ENCODE assay signal across 27 cellular contexts in genomic region chr10:86415099-86415498, GRCh38. TPM values are rescaled to one million over a fixed set of nuclear protein-coding genes. Genes with fewer than 3 reads are reported as not detected.
DNase-seq lines count a peak whose midpoint lies in the region; ATAC-seq, FAIRE-seq and TF ChIP-seq lines count a peak whose summit lies in the region.
"Had no signal": no experiment of that assay in that cellular context is flagged by ENCODE, and none has a peak within 500 bp of the region (broad histone marks: within the 10 kb centered on the region; RNA-seq: fewer than 3 reads in every experiment).

No MANE protein-coding gene starts in this region.

- H3K9ac ChIP-seq in BLaER1 treated with 17β-estradiol and CSF1 and Interleukin-3, amounts not matched to agents 10 nM and 100 nM: peak overlapping the region in 4 of 11 experiments; percentile 37 to 79 (median 52); a peak in 5 of 22 replicates
- H3K9ac ChIP-seq in DND-41 (ENCODE audit: low read depth, low read length): no peak overlapping the region
- H3K9ac ChIP-seq: GM23248 had no signal

- H3K4me3 ChIP-seq in BLaER1 treated with 17β-estradiol and CSF1 and Interleukin-3, amounts not matched to agents 10 nM and 100 nM: no peak overlapping the region; a peak in 2 of 20 replicates
- H3K4me3 ChIP-seq in DND-41 (ENCODE audit: low read depth in 1 of 2, low read length in 2 of 2): no peak overlapping the region
- H3K4me3 ChIP-seq: adrenal gland, GM23248, left ventricle myocardium inferior had no signal

- peaks cover 0 to 6% (median 0%) of the 10 kb centered on the region in 11 experiments; a peak in 1 of 22 replicates for H4K20me1 ChIP-seq in BLaER1 treated with 17β-estradiol and CSF1 and Interleukin-3, amounts not matched to agents 10 nM and 100 nM
- H4K20me1 ChIP-seq in DND-41 (ENCODE audit: insufficient read depth, low read length): no peaks in the 10 kb centered on the region

- H2AFZ ChIP-seq in DND-41 (ENCODE audit: low read depth, low read length): no peak overlapping the region
- H2AFZ ChIP-seq: GM23248 had no signal

- peaks cover 11% of the 10 kb centered on the region for H3K36me3 Mint-ChIP-seq in activated CD8-positive, alpha-beta T cell treated with anti-CD3 and anti-CD28 coated beads for 36 hours (ENCODE audit: low read depth)
- peaks cover 0 to 8% of the 10 kb centered on the region in 2 donors for H3K36me3 Mint-ChIP-seq in naive B cell
- H3K36me3 Mint-ChIP-seq: brain had no signal

- no peak overlapping the region for H3K4me3 Mint-ChIP-seq in activated CD8-positive, alpha-beta T cell treated with anti-CD3 and anti-CD28 coated beads for 36 hours
- peak overlapping the region in 5 of 8 donors; percentile 1 to 57 (median 7) for H3K4me3 Mint-ChIP-seq in naive B cell
- H3K4me3 Mint-ChIP-seq: brain, mesothelial cell of epicardium, nephron progenitor cell had no signal

- DNase-seq in DND-41 (no peak), naive B cell (no peak), left lobe of liver (ENCODE audit: low spot score) (no peak), HTR-8/SVneo (ENCODE audit: insufficient read length, low spot score) (no peak), NCI-H128 (lab: John Stamatoyannopoulos, UW; ENCODE audit: unreplicated experiment) (no peak)
- no peak for DNase-seq in activated CD8-positive, alpha-beta T cell treated with anti-CD3 and anti-CD28 coated beads for 36 hours
- DNase-seq: activated CD4-positive, CD25-positive, alpha-beta regulatory T cell; adrenal gland; EL; GM23248; left ventricle myocardium inferior; NCI-H187; NCI-H2171 treated with DMSO at 0.1 percent for 48 hours; NCI-H524; nephron progenitor cell; SHP77; stimulated activated CD8-positive, alpha-beta memory T cell treated with anti-CD3 and anti-CD28 coated beads, Interleukin-4, amount 100 ng/mL, for 48 hours; substantia nigra had no signal

- H3K4me2 ChIP-seq in BLaER1 treated with 17β-estradiol and CSF1 and Interleukin-3, amounts not matched to agents 10 nM and 100 nM: peak overlapping the region; percentile 48 to 93 (median 85); a peak in 21 of 22 replicates
- H3K4me2 ChIP-seq in DND-41 (ENCODE audit: insufficient read depth, low read length): no peak overlapping the region

- 0 out of 22 replicates have a peak, but pooled peaks cover 0 to 5% (median 0%) of the 10 kb centered on the region in 11 experiments for H3K27me3 ChIP-seq in BLaER1 treated with 17β-estradiol and CSF1 and Interleukin-3, amounts not matched to agents 10 nM and 100 nM
- no peaks in the 10 kb centered on the region for H3K27me3 ChIP-seq in DND-41 (ENCODE audit: insufficient read depth, low read length, poor library complexity)
- H3K27me3 ChIP-seq: adrenal gland had no signal

- peaks cover 56% of the 10 kb centered on the region for H3K4me1 Mint-ChIP-seq in activated CD8-positive, alpha-beta T cell treated with anti-CD3 and anti-CD28 coated beads for 36 hours (ENCODE audit: low read depth)
- H3K4me1 Mint-ChIP-seq in naive B cell: peaks cover 24 to 68% (median 61%) of the 10 kb centered on the region in 3 donors
- H3K4me1 Mint-ChIP-seq: brain, nephron progenitor cell had no signal

- H3K9me3 ChIP-seq in BLaER1 treated with 17β-estradiol and CSF1 and Interleukin-3, amounts not matched to agents 10 nM and 100 nM (replicated peaks in 1 of 11): peaks cover 0 to 8% (median 4%) of the 10 kb centered on the region in 11 experiments; a peak in 9 of 22 replicates
- H3K9me3 ChIP-seq in DND-41 (ENCODE audit: insufficient read depth, low read length, severe bottlenecking): no peaks in the 10 kb centered on the region
- H3K9me3 ChIP-seq: adrenal gland had no signal

- H3K36me3 ChIP-seq in BLaER1 treated with 17β-estradiol and CSF1 and Interleukin-3, amounts not matched to agents 10 nM and 100 nM: no peaks in the 10 kb centered on the region
- H3K36me3 ChIP-seq in DND-41 (ENCODE audit: insufficient read depth, low read length): no peaks in the 10 kb centered on the region
- H3K36me3 ChIP-seq: adrenal gland, left ventricle myocardium inferior had no signal

- CTCF ChIA-PET in activated CD8-positive, alpha-beta T cell treated with anti-CD3 and anti-CD28 coated beads for 36 hours (lab: Charles Lee): interaction anchor here (1.6 kb wide), 1 partner anchor 15 kb away, joined by 3 read pairs; no protein-coding TSS in a partner anchor

- H3K9me3 Mint-ChIP-seq in activated CD8-positive, alpha-beta T cell treated with anti-CD3 and anti-CD28 coated beads for 36 hours: peaks cover 7% of the 10 kb centered on the region
- peaks cover 0 to 6% (median 0%) of the 10 kb centered on the region in 7 donors for H3K9me3 Mint-ChIP-seq in naive B cell

- intact Hi-C loops in activated CD8-positive, alpha-beta T cell treated with anti-CD3 and anti-CD28 coated beads for 36 hours (cut with micrococcal nuclease): no loop called here

- ATAC-seq in DND-41 (ENCODE audit: insufficient read depth, low read depth) (no peak), naive B cell (ENCODE audit: low read depth in 2 of 2) (no peak), left lobe of liver (no peak), HG02970 (IDR thresholded peaks at IDR 0.05; ENCODE audit: low FRiP score, unreplicated experiment) (no peak)
- ATAC-seq in activated CD8-positive, alpha-beta T cell treated with anti-CD3 and anti-CD28 coated beads for 36 hours: no peak
- ATAC-seq: Panc1 had no signal

- no peak for FAIRE-seq in HTR-8/SVneo (lab: Jason Lieb, UNC)
- FAIRE-seq: GM12891 had no signal

- H3K27me3 Mint-ChIP-seq in activated CD8-positive, alpha-beta T cell treated with anti-CD3 and anti-CD28 coated beads for 36 hours: no peaks in the 10 kb centered on the region
- H3K27me3 Mint-ChIP-seq in naive B cell: peaks cover 0 to 6% (median 0%) of the 10 kb centered on the region in 3 donors

- H3K79me2 ChIP-seq in DND-41 (ENCODE audit: insufficient read depth, low read length): no peaks in the 10 kb centered on the region

- POLR2A ChIA-PET in activated CD8-positive, alpha-beta T cell treated with anti-CD3 and anti-CD28 coated beads for 36 hours (lab: Charles Lee): no interaction called here

- peaks cover 52 to 87% (median 71%) of the 10 kb centered on the region in 10 experiments for H3K4me1 ChIP-seq in BLaER1 treated with 17β-estradiol and CSF1 and Interleukin-3, amounts not matched to agents 10 nM and 100 nM
- peaks cover 49% of the 10 kb centered on the region for H3K4me1 ChIP-seq in DND-41 (ENCODE audit: insufficient read depth, low read length)

- peak overlapping the region in 6 of 11 experiments; percentile 80 to 94 (median 91); a peak in 11 of 22 replicates for H3K27ac ChIP-seq in BLaER1 treated with 17β-estradiol and CSF1 and Interleukin-3, amounts not matched to agents 10 nM and 100 nM
- H3K27ac ChIP-seq in DND-41 (ENCODE audit: low read length): 0 out of 2 replicates have a peak overlapping the region, but pooled peaks have one; percentile 5
- H3K27ac ChIP-seq: C4-2B, GM23248, HL-60, left ventricle myocardium inferior had no signal

- no peak for TF ChIP-seq CTCF in DND-41 (IDR thresholded peaks at IDR 0.05; ENCODE audit: borderline replicate concordance, extremely low read depth, low read length, poor library complexity, severe bottlenecking)
- TF ChIP-seq CTCF in activated CD8-positive, alpha-beta T cell treated with anti-CD3 and anti-CD28 coated beads for 36 hours (IDR thresholded peaks at IDR 0.05): no peak

- H3K27ac Mint-ChIP-seq in activated CD8-positive, alpha-beta T cell treated with anti-CD3 and anti-CD28 coated beads for 36 hours: peak overlapping the region; percentile 31
- no peak overlapping the region for H3K27ac Mint-ChIP-seq in naive B cell
- H3K27ac Mint-ChIP-seq: brain, mesothelial cell of epicardium, nephron progenitor cell had no signal

RNA-seq across cellular contexts. Expression of gene GRID1, which starts 48.5 kb away (rescaled TPM):
- total RNA-seq in activated CD8-positive, alpha-beta T cell treated with anti-CD3 and anti-CD28 coated beads for 36 hours: not detected
- not detected for polyA plus RNA-seq in naive B cell (ENCODE audit: low read depth in 6 of 6)
- 0.58 TPM for total RNA-seq in left lobe of liver
- total RNA-seq: GM23248 had no signal
- polyA plus RNA-seq: AG04450, GM23248 had no signal
